In genomic region chr1:16376971-16377370, GRCh38 we compare ENCODE assay signal across 21 cellular contexts. TPM values are rescaled to one million over a fixed set of nuclear protein-coding genes. Genes with fewer than 3 reads are reported as not detected.
DNase-seq lines count a peak whose midpoint lies in the region; ATAC-seq and TF ChIP-seq lines count a peak whose summit lies in the region.
"Had no signal": no experiment of that assay in that cellular context is flagged by ENCODE, and none has a peak within 500 bp of the region (broad histone marks: within the 10 kb centered on the region; RNA-seq: fewer than 3 reads in every experiment).

No MANE protein-coding gene starts in this region.

- no peak for ATAC-seq in HG03432 (IDR thresholded peaks at IDR 0.05; ENCODE audit: unreplicated experiment)

- H3K36me3 ChIP-seq in CD8-positive, alpha-beta memory T cell (ENCODE audit: insufficient read depth, low read length) = peaks cover 3% of the 10 kb centered on the region

- CTCF ChIA-PET in CD8-positive, alpha-beta memory T cell (lab: Charles Lee) = no interaction called here

- no peak for TF ChIP-seq CTCF in osteocyte (IDR thresholded peaks at IDR 0.05)

- peaks cover 47% of the 10 kb centered on the region for H3K4me1 Mint-ChIP-seq in activated CD4-positive, alpha-beta T cell treated with anti-CD3 and anti-CD28 coated beads, Interleukin-2, amount 10 ng/mL, durations not matched to agents 24 days and 14 days
- H3K4me1 Mint-ChIP-seq in CD8-positive, alpha-beta memory T cell = peaks cover 65 to 77% (median 73%) of the 10 kb centered on the region in 3 donors
- H3K4me1 Mint-ChIP-seq in dendritic cell treated with granulocyte-macrophage colony-stimulating factor and Interleukin-4, amounts not matched to agents 40 ng/mL and 50 ng/mL, for 4 days (ENCODE audit: low read depth) = peaks cover 69% of the 10 kb centered on the region
- H3K4me1 Mint-ChIP-seq in osteocyte (ENCODE audit: unreplicated experiment) = peaks cover 63% of the 10 kb centered on the region

- peaks cover 22% of the 10 kb centered on the region for H3K36me3 Mint-ChIP-seq in activated CD4-positive, alpha-beta T cell treated with anti-CD3 and anti-CD28 coated beads, Interleukin-2, amount 10 ng/mL, durations not matched to agents 24 days and 14 days (ENCODE audit: low read depth)
- H3K36me3 Mint-ChIP-seq in CD8-positive, alpha-beta memory T cell = peaks cover 0 to 40% (median 9%) of the 10 kb centered on the region in 3 donors
- peaks cover 30% of the 10 kb centered on the region for H3K36me3 Mint-ChIP-seq in dendritic cell treated with granulocyte-macrophage colony-stimulating factor and Interleukin-4, amounts not matched to agents 40 ng/mL and 50 ng/mL, for 4 days (ENCODE audit: low read depth)
- no peaks in the 10 kb centered on the region for H3K36me3 Mint-ChIP-seq in osteocyte (ENCODE audit: unreplicated experiment)

- no peak overlapping the region for H3K27ac ChIP-seq in CD8-positive, alpha-beta memory T cell (ENCODE audit: low read depth, low read length)
- H3K27ac ChIP-seq: neutrophil, Peyer's patch had no signal

- H3K27me3 Mint-ChIP-seq in activated CD4-positive, alpha-beta T cell treated with anti-CD3 and anti-CD28 coated beads, Interleukin-2, amount 10 ng/mL, durations not matched to agents 24 days and 14 days = no peaks in the 10 kb centered on the region
- H3K27me3 Mint-ChIP-seq in CD8-positive, alpha-beta memory T cell = no peaks in the 10 kb centered on the region
- H3K27me3 Mint-ChIP-seq in dendritic cell treated with granulocyte-macrophage colony-stimulating factor and Interleukin-4, amounts not matched to agents 40 ng/mL and 50 ng/mL, for 4 days = no peaks in the 10 kb centered on the region
- no peaks in the 10 kb centered on the region for H3K27me3 Mint-ChIP-seq in osteocyte (ENCODE audit: unreplicated experiment)

- H3K9me3 Mint-ChIP-seq in activated CD4-positive, alpha-beta T cell treated with anti-CD3 and anti-CD28 coated beads, Interleukin-2, amount 10 ng/mL, durations not matched to agents 24 days and 14 days = no peaks in the 10 kb centered on the region
- no peaks in the 10 kb centered on the region for H3K9me3 Mint-ChIP-seq in CD8-positive, alpha-beta memory T cell
- no peaks in the 10 kb centered on the region for H3K9me3 Mint-ChIP-seq in dendritic cell treated with granulocyte-macrophage colony-stimulating factor and Interleukin-4, amounts not matched to agents 40 ng/mL and 50 ng/mL, for 4 days
- no peaks in the 10 kb centered on the region for H3K9me3 Mint-ChIP-seq in osteocyte (ENCODE audit: unreplicated experiment)
- H3K9me3 Mint-ChIP-seq: activated T-helper 2 cell treated with anti-CD3 and anti-CD28 coated beads, Interferon-gamma antibody, Interleukin-2, Interleukin-4, amounts not matched to agents 10 μg/mL and 5 μg/mL and 100 μg/mL, durations not matched to agents 14 hours and 24 hours and 36 hours had no signal

- H3K4me3 Mint-ChIP-seq in activated CD4-positive, alpha-beta T cell treated with anti-CD3 and anti-CD28 coated beads, Interleukin-2, amount 10 ng/mL, durations not matched to agents 24 days and 14 days = no peak overlapping the region
- peak overlapping the region in 3 of 7 donors; percentile 21 to 44 (median 37) for H3K4me3 Mint-ChIP-seq in CD8-positive, alpha-beta memory T cell
- H3K4me3 Mint-ChIP-seq in dendritic cell treated with granulocyte-macrophage colony-stimulating factor and Interleukin-4, amounts not matched to agents 40 ng/mL and 50 ng/mL, for 4 days = no peak overlapping the region
- H3K4me3 Mint-ChIP-seq in osteocyte (ENCODE audit: unreplicated experiment) = no peak overlapping the region

- H3K9me3 ChIP-seq in CD8-positive, alpha-beta memory T cell (ENCODE audit: low read length) = no peaks in the 10 kb centered on the region
- H3K9me3 ChIP-seq: neutrophil, Peyer's patch, tibial nerve had no signal

- POLR2A ChIA-PET in CD8-positive, alpha-beta memory T cell (lab: Charles Lee) = no interaction called here

- intact Hi-C loops in activated CD4-positive, alpha-beta T cell treated with anti-CD3 and anti-CD28 coated beads, Interleukin-2, amount 10 ng/mL, durations not matched to agents 24 days and 14 days (cut with micrococcal nuclease) = no loop called here
- intact Hi-C loops in dendritic cell treated with granulocyte-macrophage colony-stimulating factor and Interleukin-4, amounts not matched to agents 40 ng/mL and 50 ng/mL, for 4 days (cut with micrococcal nuclease) = no loop called here

- DNase-seq in activated CD4-positive, alpha-beta T cell treated with anti-CD3 and anti-CD28 coated beads, Interleukin-2, amount 10 ng/mL, durations not matched to agents 24 days and 14 days = no peak
- DNase-seq in activated CD4-positive, alpha-beta T cell treated with anti-CD3 and anti-CD28 coated beads for 4 hours = no peak
- DNase-seq in CD8-positive, alpha-beta memory T cell = no peak
- no peak for DNase-seq in osteocyte (ENCODE audit: extremely low spot score, unreplicated experiment)
- DNase-seq in NCI-H2107 treated with DMSO at 0.1 percent for 48 hours (lab: John Stamatoyannopoulos, UW; ENCODE audit: unreplicated experiment) = no peak
- no peak for DNase-seq in DMS53 (lab: John Stamatoyannopoulos, UW)
- DNase-seq: 8988T; activated CD8-positive, alpha-beta memory T cell treated with anti-CD3 and anti-CD28 coated beads for 24 hours; cortex of kidney; erythroblast; kidney; NCI-H1092; NCI-H2171; NCI-H82; Peyer's patch; stimulated activated CD4-positive, alpha-beta T cell treated with anti-CD3 and anti-CD28 coated beads, Interleukin-4, amount 100 ng/mL, for 24 hours had no signal

- no peak overlapping the region for H3K4me3 ChIP-seq in CD8-positive, alpha-beta memory T cell (ENCODE audit: low read length)
- H3K4me3 ChIP-seq: Peyer's patch, tibial nerve had no signal

- H3K4me1 ChIP-seq in CD8-positive, alpha-beta memory T cell (ENCODE audit: insufficient read depth, low read length) = peaks cover 61% of the 10 kb centered on the region

- no peaks in the 10 kb centered on the region for H3K27me3 ChIP-seq in CD8-positive, alpha-beta memory T cell (ENCODE audit: insufficient read depth, low read length, poor library complexity, severe bottlenecking)
- H3K27me3 ChIP-seq: neutrophil, Peyer's patch, tibial nerve had no signal

- H3K27ac Mint-ChIP-seq in activated CD4-positive, alpha-beta T cell treated with anti-CD3 and anti-CD28 coated beads, Interleukin-2, amount 10 ng/mL, durations not matched to agents 24 days and 14 days = peak overlapping the region; percentile 56
- H3K27ac Mint-ChIP-seq in CD8-positive, alpha-beta memory T cell = peak overlapping the region in 7 of 8 donors; percentile 21 to 82 (median 37)
- H3K27ac Mint-ChIP-seq in dendritic cell treated with granulocyte-macrophage colony-stimulating factor and Interleukin-4, amounts not matched to agents 40 ng/mL and 50 ng/mL, for 4 days = peak overlapping the region; percentile 65
- peak overlapping the region; percentile 95 for H3K27ac Mint-ChIP-seq in osteocyte (ENCODE audit: unreplicated experiment)
- H3K27ac Mint-ChIP-seq: activated T-helper 2 cell treated with anti-CD3 and anti-CD28 coated beads, Interferon-gamma antibody, Interleukin-2, Interleukin-4, amounts not matched to agents 10 μg/mL and 5 μg/mL and 100 μg/mL, durations not matched to agents 14 hours and 24 hours and 36 hours had no signal

RNA-seq across cellular contexts. Expression of gene SZRD1, which starts 9.9 kb away (rescaled TPM):
- total RNA-seq in activated CD4-positive, alpha-beta T cell treated with anti-CD3 and anti-CD28 coated beads, Interleukin-2, amount 10 ng/mL, durations not matched to agents 24 days and 14 days = 195 and 200 TPM in 2 replicates
- total RNA-seq in CD8-positive, alpha-beta memory T cell = 100 to 1,000 TPM; 208 to 216 TPM
- 49.2 TPM for polyA plus RNA-seq in CD8-positive, alpha-beta memory T cell
- total RNA-seq in osteocyte = 141 and 143 TPM in 2 replicates

RNA-seq across cellular contexts. Expression of gene FBXO42, which starts 24.7 kb away (rescaled TPM):
- 20.4 and 20.8 TPM in 2 replicates for total RNA-seq in activated CD4-positive, alpha-beta T cell treated with anti-CD3 and anti-CD28 coated beads, Interleukin-2, amount 10 ng/mL, durations not matched to agents 24 days and 14 days
- 10 to 100 TPM; 15.7 to 16.9 TPM for total RNA-seq in CD8-positive, alpha-beta memory T cell
- 23.8 TPM for polyA plus RNA-seq in CD8-positive, alpha-beta memory T cell
- total RNA-seq in osteocyte = 22.2 and 22.8 TPM in 2 replicates

Comparison
In these comparisons a context has a peak if more than half of its experiments do, and no peak if none do; other contexts are left out.
1. H3K27ac Mint-ChIP-seq: peak in every context shown above with its lines; median percentile 95 in osteocyte; 65 in dendritic cell treated with granulocyte-macrophage colony-stimulating factor and Interleukin-4, amounts not matched to agents 40 ng/mL and 50 ng/mL, for 4 days; 56 in activated CD4-positive, alpha-beta T cell treated with anti-CD3 and anti-CD28 coated beads, Interleukin-2, amount 10 ng/mL, durations not matched to agents 24 days and 14 days; 37 in CD8-positive, alpha-beta memory T cell.